26 cellular contexts compared by ENCODE assay signal in the genomic region with DNA sequence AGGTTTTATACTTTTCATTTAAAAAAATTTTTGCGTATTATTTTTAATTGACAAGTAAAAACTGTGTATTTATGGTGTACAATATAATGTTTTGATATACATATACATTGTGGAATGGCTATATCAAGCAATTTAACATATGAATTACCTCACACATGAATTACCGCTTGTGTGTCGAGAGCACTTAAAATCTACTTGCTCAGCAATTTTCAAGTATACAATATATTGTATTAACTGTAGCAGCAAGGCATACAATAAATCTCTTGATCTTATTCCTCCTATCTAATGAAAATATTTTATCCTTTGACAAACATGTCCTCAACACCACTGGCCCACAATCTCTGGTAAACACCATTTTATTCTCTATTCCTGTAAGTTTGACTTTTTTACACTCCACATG.
DNase-seq lines count a peak whose midpoint lies in the region; ATAC-seq, FAIRE-seq and TF ChIP-seq lines count a peak whose summit lies in the region.
"Had no signal": no experiment of that assay in that cellular context is flagged by ENCODE, and none has a peak within 500 bp of the region (broad histone marks: within the 10 kb centered on the region; RNA-seq: fewer than 3 reads in every experiment).

No MANE protein-coding gene starts in this region.

- no peak overlapping the region for H2AFZ ChIP-seq in HepG2 (ENCODE audit: low read length)
- H2AFZ ChIP-seq in K562 (ENCODE audit: low read depth, low read length): no peak overlapping the region

- H3K79me2 ChIP-seq in HepG2 (ENCODE audit: insufficient read depth, low read length) (no peaks in the 10 kb centered on the region), K562 (ENCODE audit: control insufficient read depth, insufficient read depth, low read length) (no peaks in the 10 kb centered on the region)

- H4K20me1 ChIP-seq in HepG2 (ENCODE audit: insufficient read depth, low read length): no peaks in the 10 kb centered on the region
- no peaks in the 10 kb centered on the region for H4K20me1 ChIP-seq in K562 (replicated peaks; ENCODE audit: control insufficient read depth, insufficient read depth, low read length)
- H4K20me1 ChIP-seq: BLaER1 had no signal

- H3K9ac ChIP-seq in HepG2 (ENCODE audit: insufficient read depth, low read depth, low read length) (no peak overlapping the region), K562 (ENCODE audit: insufficient read depth in 1 of 2, low read depth in 2 of 2, low read length in 2 of 2) (no peak overlapping the region)
- H3K9ac ChIP-seq: BLaER1 had no signal

- no peaks in the 10 kb centered on the region for H3K9me1 ChIP-seq in K562 (ENCODE audit: control insufficient read depth, insufficient read depth, low read length)

- no peak for TF ChIP-seq CTCF in HepG2 (CRISPR knock-in tag; IDR thresholded peaks at IDR 0.05)
- TF ChIP-seq CTCF in right lobe of liver (IDR thresholded peaks at IDR 0.05): no peak
- no peak for TF ChIP-seq CTCF in A549 (IDR thresholded peaks at IDR 0.05)
- TF ChIP-seq CTCF in K562 (IDR thresholded peaks at IDR 0.05 in 2 of 3, conservative IDR thresholded peaks at IDR 0.05 in 1 of 3; ENCODE audit: insufficient read depth in 2 of 3, low read depth in 1 of 3, low read length in 3 of 3): no peak

- no peak for TF ChIP-seq EP300 in HepG2 (IDR thresholded peaks at IDR 0.05; ENCODE audit: low read depth in 2 of 2, low read length in 2 of 2)
- no peak for TF ChIP-seq EP300 in HepG2 (CRISPR knock-in tag; IDR thresholded peaks at IDR 0.05; ENCODE audit: borderline replicate concordance)
- TF ChIP-seq EP300 in A549 (IDR thresholded peaks at IDR 0.05): no peak
- no peak for TF ChIP-seq EP300 in K562 (IDR thresholded peaks at IDR 0.05; ENCODE audit: low read length)

- in situ Hi-C loops in HepG2 (cut with HindIII; ENCODE audit: extremely low pct_ligation_motif_present, low pct_unique_long_range_greater_than_20kb) (no loop called here), K562 (cut with MboI) (no loop called here)

- H3K4me2 ChIP-seq in HepG2 (ENCODE audit: low read depth, low read length): no peak overlapping the region
- H3K4me2 ChIP-seq in A549: no peak overlapping the region
- H3K4me2 ChIP-seq in K562 (ENCODE audit: insufficient read depth, low read length): no peak overlapping the region
- H3K4me2 ChIP-seq: BLaER1 had no signal

- intact Hi-C loops in HepG2 (cut with micrococcal nuclease; ENCODE audit: unreplicated experiment) (no loop called here), right lobe of liver (cut with DNase I) (no loop called here), K562 (cut with micrococcal nuclease) (no loop called here)

- no peak for TF ChIP-seq POLR2A in HepG2 (IDR thresholded peaks at IDR 0.05; ENCODE audit: insufficient read depth in 1 of 2, low read depth in 2 of 2, low read length in 2 of 2)
- TF ChIP-seq POLR2A in right lobe of liver (IDR thresholded peaks at IDR 0.05): no peak
- no peak for TF ChIP-seq POLR2A in A549 (IDR thresholded peaks at IDR 0.05; ENCODE audit: low read length)
- no peak for TF ChIP-seq POLR2A in K562 (conservative IDR thresholded peaks at IDR 0.05)

- no peak for TF ChIP-seq RAD21 in HepG2 (CRISPR knock-in tag; IDR thresholded peaks at IDR 0.05)
- no peak for TF ChIP-seq RAD21 in A549 (conservative IDR thresholded peaks at IDR 0.05 in 1 of 2, IDR thresholded peaks at IDR 0.05 in 1 of 2)
- no peak for TF ChIP-seq RAD21 in K562 (CRISPR knock-in tag; conservative IDR thresholded peaks at IDR 0.05 in 1 of 2, IDR thresholded peaks at IDR 0.05 in 1 of 2)

- DNase-seq in HepG2 (ENCODE audit: low spot score) (no peak), right lobe of liver (no peak), A549 (ENCODE audit: low read depth in 1 of 2, low spot score in 1 of 2) (no peak), K562 (ENCODE audit: extremely low read depth in 1 of 4, low spot score in 3 of 4) (no peak), cortex of kidney (lab: John Stamatoyannopoulos, UW) (no peak)
- DNase-seq: 8988T; ACHN; BE2C; C1 segment of cervical spinal cord; CD4-positive, alpha-beta memory T cell; CD4-positive, CD25-positive, alpha-beta regulatory T cell; CD8-positive, alpha-beta memory T cell; COR-L47; DMS 273 treated with DMSO at 0.1 percent for 48 hours; DMS153; DMS53; DMS79; DND-41; EL; GDM1 had no signal

- H3K4me3 ChIP-seq in HepG2 (replicated peaks in 1 of 3; ENCODE audit: insufficient read depth in 1 of 3, low read depth in 2 of 3, low read length in 3 of 3): no peak overlapping the region
- H3K4me3 ChIP-seq in right lobe of liver: no peak overlapping the region
- H3K4me3 ChIP-seq in A549: no peak overlapping the region
- H3K4me3 ChIP-seq in K562: no peak overlapping the region
- H3K4me3 ChIP-seq: BLaER1, GM12878 had no signal

- 60% methylated on average over 3 of the region's 3 CpGs for WGBS in HepG2 (ENCODE audit: low lambda C conversion rate)
- 81% methylated on average over 3 of the region's 3 CpGs for WGBS in right lobe of liver (ENCODE audit: insufficient coverage, low coverage, low lambda C conversion rate, missing lambda C conversion rate)
- 83% methylated on average over 3 of the region's 3 CpGs for WGBS in A549 (ENCODE audit: missing lambda C conversion rate)
- 0% methylated on average over 3 of the region's 3 CpGs for WGBS in K562 (ENCODE audit: insufficient coverage, low coverage, missing lambda C conversion rate)

- no peak for FAIRE-seq in HepG2 (lab: Jason Lieb, UNC)
- no peak for FAIRE-seq in A549 (lab: Jason Lieb, UNC)
- no peak for FAIRE-seq in K562 (lab: Jason Lieb, UNC)
- FAIRE-seq: GM12878, GM12892, GM18507, GM19239 had no signal

- POLR2A ChIA-PET in HepG2 (lab: Yijun Ruan, JAX): no interaction called here
- POLR2A ChIA-PET in A549 (lab: Yijun Ruan, JAX): no interaction called here
- POLR2A ChIA-PET in K562 (lab: Yijun Ruan, JAX): no interaction called here

- ATAC-seq in HepG2 (no peak), right lobe of liver (no peak), A549 (no peak), K562 (no peak), GM18870 (IDR thresholded peaks at IDR 0.05; ENCODE audit: unreplicated experiment) (no peak)
- ATAC-seq: GM12878 had no signal

- CTCF ChIA-PET in HepG2 (lab: Yijun Ruan, JAX; ENCODE audit: low intra/inter-chr PET ratio, low total read pairs) (no interaction called here), A549 (lab: Yijun Ruan, JAX) (no interaction called here), K562 (lab: Yijun Ruan, JAX; ENCODE audit: low intra/inter-chr PET ratio) (no interaction called here)

- BruUV-seq in HepG2 (replicated peaks; lab: Mats Ljungman, UMichigan): no TSS peak
- BruUV-seq in K562 (replicated peaks; lab: Mats Ljungman, UMichigan): no TSS peak

- H3K4me1 ChIP-seq in HepG2 (ENCODE audit: insufficient read depth, low read length) (no peaks in the 10 kb centered on the region), right lobe of liver (no peaks in the 10 kb centered on the region), A549 (no peaks in the 10 kb centered on the region), K562 (replicated peaks in 1 of 2; ENCODE audit: control insufficient read depth in 2 of 2, insufficient read depth in 2 of 2, low read length in 2 of 2) (no peaks in the 10 kb centered on the region)
- H3K4me1 ChIP-seq: BE2C, BLaER1 had no signal

- H3K27me3 ChIP-seq in HepG2 (ENCODE audit: control insufficient read depth in 1 of 2, insufficient read depth in 2 of 2, low read length in 2 of 2): no peaks in the 10 kb centered on the region
- H3K27me3 ChIP-seq in right lobe of liver: no peaks in the 10 kb centered on the region
- no peaks in the 10 kb centered on the region for H3K27me3 ChIP-seq in K562 (ENCODE audit: control insufficient read depth in 2 of 2, insufficient read depth in 2 of 2, low read length in 2 of 2)
- H3K27me3 ChIP-seq: BE2C, BLaER1 had no signal

- H3K27ac ChIP-seq in HepG2 (ENCODE audit: extremely low read length, insufficient read depth, low read length) (no peak overlapping the region), right lobe of liver (no peak overlapping the region), A549 (no peak overlapping the region), K562 (ENCODE audit: extremely low read depth, low read depth, low read length) (no peak overlapping the region)
- H3K27ac ChIP-seq: BLaER1 had no signal

- H3K9me3 ChIP-seq in HepG2 (ENCODE audit: low read length) (no peaks in the 10 kb centered on the region), right lobe of liver (no peaks in the 10 kb centered on the region), A549 (no peaks in the 10 kb centered on the region), K562 (replicated peaks; ENCODE audit: control insufficient read depth, insufficient read depth, low read depth, low read length) (no peaks in the 10 kb centered on the region; the same call in none of the 2 replicates)
- H3K9me3 ChIP-seq: BE2C, BLaER1 had no signal

- H3K36me3 ChIP-seq in HepG2 (replicated peaks in 1 of 2; ENCODE audit: control insufficient read depth in 1 of 2, insufficient read depth in 2 of 2, low read length in 2 of 2) (no peaks in the 10 kb centered on the region), right lobe of liver (no peaks in the 10 kb centered on the region), K562 (ENCODE audit: control insufficient read depth, insufficient read depth, low read length) (no peaks in the 10 kb centered on the region)
- H3K36me3 ChIP-seq: BE2C, BLaER1 had no signal

TF ChIP-seq in HepG2, 621 proteins besides CTCF, POLR2A, EP300 and RAD21:
- TF ChIP-seq MAFK (conservative IDR thresholded peaks at IDR 0.05 in 1 of 2, IDR thresholded peaks at IDR 0.05 in 1 of 2; ENCODE audit: low read length in 2 of 2) (peak; percentile 83 to 89), MAFF (IDR thresholded peaks at IDR 0.05; ENCODE audit: low read depth, low read length) (peak; percentile 85), ZNF484 (CRISPR knock-in tag; IDR thresholded peaks at IDR 0.05; ENCODE audit: borderline replicate concordance, low read depth) (no peak), ZNF430 (CRISPR knock-in tag; IDR thresholded peaks at IDR 0.05) (no peak)

TF ChIP-seq in A549, 52 proteins besides CTCF, POLR2A, EP300 and RAD21 (continues in another document):
- no peak for TF ChIP-seq PHF8 (IDR thresholded peaks at IDR 0.05; ENCODE audit: borderline replicate concordance, low read depth)
- TF ChIP-seq RFX5 (IDR thresholded peaks at IDR 0.05): no peak
- TF ChIP-seq NFE2L2 (conservative IDR thresholded peaks at IDR 0.05; ENCODE audit: low read length): no peak

TF ChIP-seq in K562, 482 proteins besides CTCF, POLR2A, EP300 and RAD21 (continues in another document):
- TF ChIP-seq, protein P1, sequence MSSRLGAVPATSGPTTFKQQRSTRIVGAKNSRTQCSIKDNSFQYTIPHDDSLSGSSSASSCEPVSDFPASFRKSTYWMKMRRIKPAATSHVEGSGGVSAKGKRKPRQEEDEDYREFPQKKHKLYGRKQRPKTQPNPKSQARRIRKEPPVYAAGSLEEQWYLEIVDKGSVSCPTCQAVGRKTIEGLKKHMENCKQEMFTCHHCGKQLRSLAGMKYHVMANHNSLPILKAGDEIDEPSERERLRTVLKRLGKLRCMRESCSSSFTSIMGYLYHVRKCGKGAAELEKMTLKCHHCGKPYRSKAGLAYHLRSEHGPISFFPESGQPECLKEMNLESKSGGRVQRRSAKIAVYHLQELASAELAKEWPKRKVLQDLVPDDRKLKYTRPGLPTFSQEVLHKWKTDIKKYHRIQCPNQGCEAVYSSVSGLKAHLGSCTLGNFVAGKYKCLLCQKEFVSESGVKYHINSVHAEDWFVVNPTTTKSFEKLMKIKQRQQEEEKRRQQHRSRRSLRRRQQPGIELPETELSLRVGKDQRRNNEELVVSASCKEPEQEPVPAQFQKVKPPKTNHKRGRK (tag; IDR thresholded peaks at IDR 0.05): no peak
- TF ChIP-seq ZNF316 (IDR thresholded peaks at IDR 0.05) (peak; percentile 70), MAFF (IDR thresholded peaks at IDR 0.05; ENCODE audit: low read length) (peak; percentile 61)

Comparison
In these comparisons a context has a peak if more than half of its experiments do, and no peak if none do; other contexts are left out.
1. Of the 241 proteins assayed by ChIP-seq in both HepG2 and K562: peak only in HepG2: none; only in K562: MAFG; in both: MAFF and MAFK; in neither: 238.